1 cellular context compared by ENCODE assay signal in the genomic region with DNA sequence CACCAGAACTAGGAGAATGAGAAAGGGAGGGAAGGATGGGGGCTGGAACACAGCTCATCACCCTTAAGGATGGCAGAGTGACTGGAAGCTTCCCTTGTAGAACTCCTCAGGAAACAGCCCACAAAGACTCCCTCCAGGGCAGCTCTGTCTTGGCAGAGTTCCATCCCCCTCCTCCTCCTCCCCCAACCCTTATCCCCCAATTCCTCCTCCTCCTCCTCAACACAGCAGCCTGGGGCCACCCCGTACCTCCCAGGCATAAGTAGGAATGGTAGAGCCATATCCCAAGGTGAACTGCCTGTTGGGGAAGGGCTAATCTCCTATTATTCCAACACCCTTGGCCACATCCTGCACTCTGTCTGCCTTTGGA.
TF ChIP-seq lines count a peak whose summit lies in the region.

No MANE protein-coding gene starts in this region.

TF ChIP-seq in H1, 55 proteins besides CTCF, POLR2A, EP300 and RAD21:
- no peak for TF ChIP-seq SAP30 (IDR thresholded peaks at IDR 0.05; ENCODE audit: insufficient read depth, insufficient replicate concordance, low read length)
- TF ChIP-seq ZNF274 (IDR thresholded peaks at IDR 0.05; ENCODE audit: borderline replicate concordance, extremely low read depth, low read length) = no peak
